18 cellular contexts compared by ENCODE assay signal in genomic region chr9:96487949-96488348, GRCh38.
DNase-seq lines count a peak whose midpoint lies in the region; ATAC-seq and TF ChIP-seq lines count a peak whose summit lies in the region.
"Had no signal": no experiment of that assay in that cellular context is flagged by ENCODE, and none has a peak within 500 bp of the region (broad histone marks: within the 10 kb centered on the region; RNA-seq: fewer than 3 reads in every experiment).

No MANE protein-coding gene starts in this region.

- no peak overlapping the region for H3K4me3 ChIP-seq in foreskin fibroblast (ENCODE audit: low read depth in 1 of 2, low read length in 2 of 2)
- H3K4me3 ChIP-seq: neural progenitor cell, sigmoid colon had no signal

- no peak for ATAC-seq in HG02610 (IDR thresholded peaks at IDR 0.05; ENCODE audit: unreplicated experiment)
- ATAC-seq: activated CD8-positive, alpha-beta T cell treated with anti-CD3 and anti-CD28 coated beads, Interleukin-2, amount 10 ng/mL, durations not matched to agents 7 days and 5 days had no signal

- peak; percentile 54 for DNase-seq in AG20443 (ENCODE audit: low spot score)
- DNase-seq in brain pericyte (ENCODE audit: low read depth, low spot score) = peak; percentile 18
- peak; percentile 28 to 54 for DNase-seq in foreskin fibroblast
- DNase-seq in non-pigmented ciliary epithelial cell (ENCODE audit: low read depth) = peak; percentile 24
- DNase-seq in RWPE1 (ENCODE audit: low spot score) = no peak
- no peak for DNase-seq in NCI-H1694 treated with DMSO at 0.1 percent for 48 hours (lab: John Stamatoyannopoulos, UW)
- no peak for DNase-seq in T-helper 9 cell
- DNase-seq: ACHN; activated CD8-positive, alpha-beta T cell treated with anti-CD3 and anti-CD28 coated beads, Interleukin-2, amount 10 ng/mL, durations not matched to agents 7 days and 5 days; cortex of kidney; MM.1S; NCI-H2081; RPMI8226; sigmoid colon; stimulated activated CD4-positive, alpha-beta T cell treated with anti-CD3 and anti-CD28 coated beads, Interleukin-2, amount 100 ng/mL, for 48 hours; T-helper 1 cell had no signal

- POLR2A ChIA-PET in RWPE1 (lab: Yijun Ruan, JAX; ENCODE audit: low non-redundant PET) = no interaction called here

- TF ChIP-seq CTCF in foreskin fibroblast (IDR thresholded peaks at IDR 0.05; ENCODE audit: low read depth, low read length) (no peak), RWPE1 (conservative IDR thresholded peaks at IDR 0.05; ENCODE audit: low read depth) (no peak)

- no peak overlapping the region for H3K27ac ChIP-seq in RWPE1
- H3K27ac ChIP-seq: neural progenitor cell had no signal

- CTCF ChIA-PET in RWPE1 (lab: Yijun Ruan, JAX) = interaction anchor here (0.5 to 0.7 kb wide), 2 partner anchors 32 to 167 kb away, joined by 3 read pairs; no protein-coding TSS in a partner anchor

Comparison
In these comparisons a context has a peak if more than half of its experiments do, and no peak if none do; other contexts are left out.
1. DNase-seq: peak in AG20443 (single experiment), brain pericyte (single experiment), foreskin fibroblast (2 of 2) and non-pigmented ciliary epithelial cell (single experiment); none in RWPE1 (single experiment), NCI-H1694 treated with DMSO at 0.1 percent for 48 hours (single experiment) and T-helper 9 cell (single experiment).